ENCODE assay signal across 11 cellular contexts in the genomic region with DNA sequence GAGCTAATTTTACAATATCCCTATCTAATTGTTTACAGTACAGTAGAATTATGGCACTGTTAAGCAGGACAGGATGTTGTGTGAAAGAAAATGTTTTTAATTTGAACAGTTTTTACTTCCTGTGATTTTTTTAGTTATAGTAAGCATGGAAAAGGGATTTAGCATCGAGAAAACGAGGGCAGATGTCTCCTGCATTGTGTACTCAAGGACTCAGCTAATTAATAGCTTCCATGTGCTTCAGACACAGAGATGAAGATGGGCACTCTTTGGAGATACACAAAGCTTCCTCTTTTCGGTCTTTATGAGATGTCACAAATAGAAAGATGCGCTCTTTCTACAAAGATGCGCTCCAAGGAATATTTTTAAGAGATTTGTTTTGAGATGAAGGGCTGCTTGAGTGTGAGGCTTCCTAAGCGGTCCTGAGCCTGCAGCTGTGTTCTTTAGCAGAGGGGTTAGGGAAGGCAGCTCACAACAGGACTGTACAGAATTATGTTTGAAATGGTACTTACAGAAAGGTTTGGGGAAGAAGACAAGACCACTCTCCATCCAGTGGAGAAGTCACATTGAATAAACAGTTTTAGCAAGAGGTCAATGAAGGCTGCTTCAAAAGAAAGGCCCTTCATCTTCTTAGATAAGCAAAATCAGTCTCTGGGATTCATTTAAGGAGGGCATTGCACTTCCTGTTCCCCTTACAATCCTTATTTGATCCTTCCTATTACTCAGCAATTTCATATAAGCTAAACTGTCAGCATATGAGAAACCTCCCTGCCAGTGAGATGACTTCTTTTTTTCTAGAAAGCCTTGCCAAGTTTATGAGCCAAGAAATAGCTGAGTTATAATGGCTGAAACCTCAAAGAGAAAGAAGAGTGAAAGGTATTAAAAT.
DNase-seq lines count a peak whose midpoint lies in the region; ATAC-seq and TF ChIP-seq lines count a peak whose summit lies in the region.
"Had no signal": no experiment of that assay in that cellular context is flagged by ENCODE, and none has a peak within 500 bp of the region (broad histone marks: within the 10 kb centered on the region; RNA-seq: fewer than 3 reads in every experiment).

No MANE protein-coding gene starts in this region.

- TF ChIP-seq CTCF in natural killer cell (IDR thresholded peaks at IDR 0.05) (no peak), upper lobe of right lung (IDR thresholded peaks at IDR 0.05) (no peak), left ventricle myocardium inferior (IDR thresholded peaks at IDR 0.05; ENCODE audit: borderline replicate concordance) (no peak)

- no peaks in the 10 kb centered on the region for H3K4me1 ChIP-seq in upper lobe of right lung
- no peaks in the 10 kb centered on the region for H3K4me1 ChIP-seq in left ventricle myocardium inferior

- H3K4me3 ChIP-seq in upper lobe of right lung = no peak overlapping the region
- H3K4me3 ChIP-seq in left ventricle myocardium inferior = no peak overlapping the region

- H3K27me3 ChIP-seq in upper lobe of right lung (no peaks in the 10 kb centered on the region), left ventricle myocardium inferior (ENCODE audit: low read depth) (no peaks in the 10 kb centered on the region)

- H3K27ac Mint-ChIP-seq in natural killer cell = peak overlapping the region; percentile 4 to 46
- H3K27ac Mint-ChIP-seq in natural killer cell treated with Interleukin-12 subunit alpha and Interleukin-12 subunit beta and Interleukin-15 and Interleukin-18, amount 100 ng/mL, for 72 hours = peak overlapping the region in 1 of 2 donors; percentile 47
- H3K27ac Mint-ChIP-seq: T-helper 2 cell treated with Interferon-gamma antibody and Interleukin-4, amounts not matched to agents 5 μg/mL and 100 μg/mL, for 36 hours had no signal

- intact Hi-C loops in natural killer cell (cut with micrococcal nuclease) = no loop called here
- intact Hi-C loops in upper lobe of right lung (cut with DNase I) = no loop called here
- intact Hi-C loops in left ventricle myocardium inferior (cut with micrococcal nuclease) = no loop called here

- H3K27me3 Mint-ChIP-seq in natural killer cell (ENCODE audit: low read depth in 2 of 2) = no peaks in the 10 kb centered on the region
- no peaks in the 10 kb centered on the region for H3K27me3 Mint-ChIP-seq in natural killer cell treated with Interleukin-12 subunit alpha and Interleukin-12 subunit beta and Interleukin-15 and Interleukin-18, amount 100 ng/mL, for 72 hours
- H3K27me3 Mint-ChIP-seq: central memory CD8-positive, alpha-beta T cell had no signal

- peaks cover 18 to 22% of the 10 kb centered on the region in 2 donors for H3K4me1 Mint-ChIP-seq in natural killer cell
- H3K4me1 Mint-ChIP-seq in natural killer cell treated with Interleukin-12 subunit alpha and Interleukin-12 subunit beta and Interleukin-15 and Interleukin-18, amount 100 ng/mL, for 72 hours (ENCODE audit: low read depth in 2 of 2) = peaks cover 23 to 26% of the 10 kb centered on the region in 2 donors
- H3K4me1 Mint-ChIP-seq: central memory CD8-positive, alpha-beta T cell had no signal

- no peak for DNase-seq in natural killer cell
- no peak for DNase-seq in natural killer cell treated with Interleukin-12 subunit alpha and Interleukin-12 subunit beta and Interleukin-15 and Interleukin-18, amount 100 ng/mL, for 72 hours (ENCODE audit: low spot score)
- DNase-seq in RKO (ENCODE audit: low spot score) = peak; percentile 34
- peak; percentile 88 for DNase-seq in fibroblast of peridontal ligament (ENCODE audit: extremely low read depth)
- no peak for DNase-seq in upper lobe of right lung
- no peak for DNase-seq in left ventricle myocardium inferior
- no peak for DNase-seq in GM03348 (ENCODE audit: low spot score)
- DNase-seq: NCI-H1694 treated with DMSO at 0.1 percent for 48 hours had no signal

- H3K36me3 ChIP-seq in upper lobe of right lung (no peaks in the 10 kb centered on the region), left ventricle myocardium inferior (no peaks in the 10 kb centered on the region)

- ATAC-seq in natural killer cell = no peak
- no peak for ATAC-seq in natural killer cell treated with Interleukin-12 subunit alpha and Interleukin-12 subunit beta and Interleukin-15 and Interleukin-18, amount 100 ng/mL, for 72 hours
- peak; percentile 37 for ATAC-seq in upper lobe of right lung
- ATAC-seq in GM21526 (IDR thresholded peaks at IDR 0.05; ENCODE audit: low FRiP score, unreplicated experiment) = no peak

- no peaks in the 10 kb centered on the region for H3K36me3 Mint-ChIP-seq in natural killer cell
- H3K36me3 Mint-ChIP-seq in natural killer cell treated with Interleukin-12 subunit alpha and Interleukin-12 subunit beta and Interleukin-15 and Interleukin-18, amount 100 ng/mL, for 72 hours = no peaks in the 10 kb centered on the region

- H3K9me3 ChIP-seq in upper lobe of right lung (no peaks in the 10 kb centered on the region), left ventricle myocardium inferior (replicated peaks) (no peaks in the 10 kb centered on the region)

- no peaks in the 10 kb centered on the region for H3K9me3 Mint-ChIP-seq in natural killer cell
- H3K9me3 Mint-ChIP-seq in natural killer cell treated with Interleukin-12 subunit alpha and Interleukin-12 subunit beta and Interleukin-15 and Interleukin-18, amount 100 ng/mL, for 72 hours = no peaks in the 10 kb centered on the region
- H3K9me3 Mint-ChIP-seq: central memory CD8-positive, alpha-beta T cell; T-helper 2 cell treated with Interferon-gamma antibody and Interleukin-4, amounts not matched to agents 5 μg/mL and 100 μg/mL, for 36 hours had no signal

- no peak overlapping the region for H3K4me3 Mint-ChIP-seq in natural killer cell
- no peak overlapping the region for H3K4me3 Mint-ChIP-seq in natural killer cell treated with Interleukin-12 subunit alpha and Interleukin-12 subunit beta and Interleukin-15 and Interleukin-18, amount 100 ng/mL, for 72 hours
- H3K4me3 Mint-ChIP-seq: central memory CD8-positive, alpha-beta T cell; T-helper 2 cell treated with Interferon-gamma antibody and Interleukin-4, amounts not matched to agents 5 μg/mL and 100 μg/mL, for 36 hours had no signal

- H3K27ac ChIP-seq in upper lobe of right lung (no peak overlapping the region), left ventricle myocardium inferior (replicated peaks) (no peak overlapping the region)

Comparison
In these comparisons a context has a peak if more than half of its experiments do, and no peak if none do; other contexts are left out.
1. DNase-seq: peak in RKO (single experiment) and fibroblast of peridontal ligament (single experiment); none in natural killer cell (single experiment), natural killer cell treated with Interleukin-12 subunit alpha and Interleukin-12 subunit beta and Interleukin-15 and Interleukin-18, amount 100 ng/mL, for 72 hours (single experiment), upper lobe of right lung (single experiment), left ventricle myocardium inferior (single experiment) and GM03348 (single experiment).